Comparison of ENCODE assay signal across 18 cellular contexts in the genomic region with DNA sequence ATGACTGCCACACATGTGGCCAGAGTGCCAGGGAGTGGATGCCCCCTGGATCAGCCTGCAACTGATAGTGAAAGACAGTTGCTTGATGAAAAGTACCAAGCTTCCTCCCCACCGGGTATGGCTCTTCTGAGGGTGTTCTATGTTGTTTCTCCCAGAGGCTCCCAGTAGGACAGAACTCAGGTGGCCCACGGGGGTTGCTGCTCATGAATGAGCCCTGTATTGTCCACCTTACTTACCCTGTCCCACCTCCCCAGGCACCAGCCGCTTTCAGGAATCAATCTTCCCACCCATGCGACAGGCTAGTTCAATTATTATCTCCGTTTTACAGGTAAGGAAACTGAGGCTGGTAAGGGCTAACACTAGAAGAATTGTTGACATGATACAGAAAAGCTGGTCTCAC. TPM values are rescaled to one million over a fixed set of nuclear protein-coding genes. Genes with fewer than 3 reads are reported as not detected.
DNase-seq lines count a peak whose midpoint lies in the region; ATAC-seq and TF ChIP-seq lines count a peak whose summit lies in the region.
"Had no signal": no experiment of that assay in that cellular context is flagged by ENCODE, and none has a peak within 500 bp of the region (broad histone marks: within the 10 kb centered on the region; RNA-seq: fewer than 3 reads in every experiment).

No MANE protein-coding gene starts in this region.

- TF ChIP-seq CTCF in CD4-positive, alpha-beta T cell (IDR thresholded peaks at IDR 0.05), result no peak

- no peak overlapping the region for H3K4me3 ChIP-seq in Karpas-422 (ENCODE audit: low read length)
- H3K4me3 ChIP-seq: BLaER1 treated with 17β-estradiol and CSF1 and Interleukin-3, amounts not matched to agents 10 nM and 100 nM; GM12878; HAP-1 had no signal

- peak overlapping the region; percentile 15 for H3K4me3 Mint-ChIP-seq in CD4-positive, alpha-beta T cell
- H3K4me3 Mint-ChIP-seq in immature natural killer cell, result peak overlapping the region in 3 of 5 donors; percentile 3 to 18 (median 9)
- H3K4me3 Mint-ChIP-seq: CD14-positive monocyte, HFFc6 had no signal

- no peaks in the 10 kb centered on the region for H3K36me3 ChIP-seq in Karpas-422 (ENCODE audit: insufficient read depth, low read length)
- H3K36me3 ChIP-seq: BE2C; BLaER1 treated with 17β-estradiol and CSF1 and Interleukin-3, amounts not matched to agents 10 nM and 100 nM; HAP-1 had no signal

- H3K4me1 Mint-ChIP-seq in CD4-positive, alpha-beta T cell (ENCODE audit: low read depth), result peaks cover 17% of the 10 kb centered on the region
- peaks cover 21 to 24% of the 10 kb centered on the region in 2 donors for H3K4me1 Mint-ChIP-seq in immature natural killer cell

- no peaks in the 10 kb centered on the region for H3K27me3 Mint-ChIP-seq in CD4-positive, alpha-beta T cell
- peaks cover 0 to 5% (median 4%) of the 10 kb centered on the region in 3 donors for H3K27me3 Mint-ChIP-seq in immature natural killer cell (ENCODE audit: low read depth in 3 of 3)

- no peaks in the 10 kb centered on the region for H3K36me3 Mint-ChIP-seq in CD4-positive, alpha-beta T cell (ENCODE audit: low read depth)
- H3K36me3 Mint-ChIP-seq in immature natural killer cell, result peaks cover 0 to 11% (median 6%) of the 10 kb centered on the region in 3 donors
- H3K36me3 Mint-ChIP-seq: CD14-positive monocyte had no signal

- peaks cover 13% of the 10 kb centered on the region; the same call in 1 of the 2 replicates for H3K79me2 ChIP-seq in Karpas-422 (ENCODE audit: low read length)

- no peak overlapping the region for H3K27ac ChIP-seq in CD4-positive, alpha-beta T cell (ENCODE audit: low read depth, low read length)
- H3K27ac ChIP-seq in Karpas-422 (ENCODE audit: low read length), result no peak overlapping the region
- H3K27ac ChIP-seq: BLaER1 treated with 17β-estradiol and CSF1 and Interleukin-3, amounts not matched to agents 10 nM and 100 nM had no signal

- H3K4me2 ChIP-seq in Karpas-422 (ENCODE audit: low read depth, low read length, poor library complexity, severe bottlenecking), result no peak overlapping the region
- H3K4me2 ChIP-seq: BLaER1 treated with 17β-estradiol and CSF1 and Interleukin-3, amounts not matched to agents 10 nM and 100 nM had no signal

- 0 out of 2 replicates have a peak overlapping the region, but pooled peaks have one; percentile 1 for H3K9ac ChIP-seq in Karpas-422 (ENCODE audit: low read length)
- H3K9ac ChIP-seq: BLaER1 treated with 17β-estradiol and CSF1 and Interleukin-3, amounts not matched to agents 10 nM and 100 nM had no signal

- H3K9me2 ChIP-seq in Karpas-422 (replicated peaks; ENCODE audit: insufficient read depth, low read length), result no peaks in the 10 kb centered on the region

- POLR2A ChIA-PET in CD4-positive, alpha-beta T cell (lab: Charles Lee), result interaction anchor here (1.4 kb wide), 1 partner anchor 117 kb away, joined by 4 read pairs; no protein-coding TSS in a partner anchor

- no peak overlapping the region for H3K27ac Mint-ChIP-seq in CD4-positive, alpha-beta T cell
- no peak overlapping the region for H3K27ac Mint-ChIP-seq in immature natural killer cell
- H3K27ac Mint-ChIP-seq: CD14-positive monocyte, HFFc6 had no signal

- no peak overlapping the region for H2AFZ ChIP-seq in Karpas-422 (ENCODE audit: low read length)

- no peaks in the 10 kb centered on the region for H3K27me3 ChIP-seq in CD4-positive, alpha-beta T cell (ENCODE audit: control insufficient read depth, insufficient read depth, low read length)
- no peaks in the 10 kb centered on the region for H3K27me3 ChIP-seq in Karpas-422 (ENCODE audit: low read length)
- H3K27me3 ChIP-seq: BE2C; BLaER1 treated with 17β-estradiol and CSF1 and Interleukin-3, amounts not matched to agents 10 nM and 100 nM had no signal

- no peaks in the 10 kb centered on the region for H3K9me3 Mint-ChIP-seq in CD4-positive, alpha-beta T cell
- no peaks in the 10 kb centered on the region for H3K9me3 Mint-ChIP-seq in immature natural killer cell
- H3K9me3 Mint-ChIP-seq: CD14-positive monocyte, HFFc6 had no signal

- H3K4me1 ChIP-seq in Karpas-422 (ENCODE audit: low read length), result peaks cover 37% of the 10 kb centered on the region

- no peaks in the 10 kb centered on the region for H3K9me3 ChIP-seq in CD4-positive, alpha-beta T cell (ENCODE audit: control insufficient read depth, low read length)
- no peaks in the 10 kb centered on the region for H3K9me3 ChIP-seq in Karpas-422 (ENCODE audit: low read length)
- H3K9me3 ChIP-seq: BE2C; BLaER1 treated with 17β-estradiol and CSF1 and Interleukin-3, amounts not matched to agents 10 nM and 100 nM; Caco-2; HAP-1 had no signal

- CTCF ChIA-PET in CD4-positive, alpha-beta T cell (lab: Charles Lee), result interaction anchor here (1.0 kb wide), 1 partner anchor 138 kb away, joined by 3 read pairs; no protein-coding TSS in a partner anchor

- ATAC-seq in CD4-positive, alpha-beta T cell (ENCODE audit: poor library complexity), result no peak
- no peak for ATAC-seq in HG03280 (IDR thresholded peaks at IDR 0.05; ENCODE audit: unreplicated experiment)
- ATAC-seq: GM12878 had no signal

- no peaks in the 10 kb centered on the region for H4K20me1 ChIP-seq in Karpas-422 (ENCODE audit: insufficient read depth, low read depth, low read length)
- H4K20me1 ChIP-seq: BLaER1 treated with 17β-estradiol and CSF1 and Interleukin-3, amounts not matched to agents 10 nM and 100 nM had no signal

- intact Hi-C loops in CD4-positive, alpha-beta T cell (cut with DNase I, micrococcal nuclease), result loop anchor here in 1 of 2 experiments (5.0 kb wide), 1 partner anchor 115 kb away; no protein-coding TSS in a partner anchor

- DNase-seq in CD4-positive, alpha-beta T cell, result no peak
- no peak for DNase-seq in Karpas-422
- no peak for DNase-seq in immature natural killer cell
- no peak for DNase-seq in Ammon's horn (ENCODE audit: low spot score)
- DNase-seq in stimulated activated naive CD4-positive, alpha-beta T cell (lab: John Stamatoyannopoulos, UW), result no peak
- DNase-seq: BE2C; Caco-2; CD4-positive, alpha-beta memory T cell; DMS153; DND-41; GDM1; GOT3; HFFc6 had no signal

RNA-seq across cellular contexts. Expression of gene RGS9, which starts 34.9 kb away (rescaled TPM):
- total RNA-seq in CD4-positive, alpha-beta T cell, result under 1 TPM; 0.60 to 0.73 TPM
- 12.9 and 13.4 TPM in 2 replicates for total RNA-seq in Karpas-422 (2014; rRNA removed; shearing (Covaris generic); ENCODE audit: low replicate concordance)
- 10 to 100 TPM; 16.9 to 30.3 (median 17.5) TPM for polyA plus RNA-seq in immature natural killer cell
- polyA plus RNA-seq: CD14-positive monocyte had no signal

RNA-seq across cellular contexts. Expression of gene GNA13, which starts 45.7 kb away (rescaled TPM):
- 100 to 1,000 TPM; 128 to 131 TPM for total RNA-seq in CD4-positive, alpha-beta T cell
- 123 and 352 TPM in 2 replicates for total RNA-seq in Karpas-422 (2014; rRNA removed; shearing (Covaris generic); ENCODE audit: low replicate concordance)
- polyA plus RNA-seq in immature natural killer cell, result 10 to 100 TPM; 40.0 to 58.3 (median 51.7) TPM
